Comparison of ENCODE assay signal across 10 cellular contexts in genomic region chr5:168529361-168530234, GRCh38. TPM values are rescaled to one million over a fixed set of nuclear protein-coding genes. Genes with fewer than 3 reads are reported as not detected.
A peak's percentile ranks its signal among the peaks of the same experiment; 100 is the strongest.
DNase-seq lines count a peak whose midpoint lies in the region; ATAC-seq and TF ChIP-seq lines count a peak whose summit lies in the region.
"Had no signal": no experiment of that assay in that cellular context is flagged by ENCODE, and none has a peak within 500 bp of the region (broad histone marks: within the 10 kb centered on the region; RNA-seq: fewer than 3 reads in every experiment).

No MANE protein-coding gene starts in this region.

- H3K9me2 ChIP-seq in PC-9 (ENCODE audit: insufficient read depth), result no peaks in the 10 kb centered on the region

- TF ChIP-seq CTCF in AG04449 (IDR thresholded peaks at IDR 0.05; ENCODE audit: insufficient read depth, low read length, missing control alignments) (no peak), HL-60 (IDR thresholded peaks at IDR 0.05; ENCODE audit: insufficient read depth, low read length) (no peak), choroid plexus epithelial cell (conservative IDR thresholded peaks at IDR 0.05; ENCODE audit: low read depth, low read length) (no peak), RWPE1 (conservative IDR thresholded peaks at IDR 0.05; ENCODE audit: low read depth) (no peak), PC-9 (conservative IDR thresholded peaks at IDR 0.05) (no peak)

- POLR2A ChIA-PET in AG04449 (lab: Yijun Ruan, JAX), result no interaction called here
- POLR2A ChIA-PET in naive thymus-derived CD4-positive, alpha-beta T cell (lab: Charles Lee), result no interaction called here
- POLR2A ChIA-PET in RWPE1 (lab: Yijun Ruan, JAX; ENCODE audit: low non-redundant PET), result interaction anchor here (0.5 kb wide), 1 partner anchor 1054 kb away, joined by 4 read pairs; the partner anchor contains the start of gene SPDL1
- POLR2A ChIA-PET in PC-9 (lab: Charles Lee; ENCODE audit: unreplicated experiment), result no interaction called here

- peaks cover 4 to 18% (median 14%) of the 10 kb centered on the region in 7 donors for H3K4me1 Mint-ChIP-seq in naive thymus-derived CD4-positive, alpha-beta T cell

- no peaks in the 10 kb centered on the region for H3F3A ChIP-seq in PC-9 (ENCODE audit: insufficient read depth, low read depth)

- H3K27ac ChIP-seq in HL-60 (replicated peaks), result no peak overlapping the region
- H3K27ac ChIP-seq in naive thymus-derived CD4-positive, alpha-beta T cell (ENCODE audit: low read depth, low read length), result no peak overlapping the region
- no peak overlapping the region for H3K27ac ChIP-seq in RWPE1
- H3K27ac ChIP-seq in PC-9, result no peak overlapping the region
- H3K27ac ChIP-seq: KMS-11 had no signal

- H3K4me3 ChIP-seq in AG04449 (ENCODE audit: low read depth, low read length) (peak overlapping the region; percentile 52), HL-60 (replicated peaks; ENCODE audit: insufficient read depth, low read length) (peak overlapping the region; percentile 38), choroid plexus epithelial cell (ENCODE audit: low read depth, low read length) (peak overlapping the region; percentile 42), PC-9 (no peak overlapping the region)
- H3K4me3 ChIP-seq in naive thymus-derived CD4-positive, alpha-beta T cell (ENCODE audit: low read length), result no peak overlapping the region
- H3K4me3 ChIP-seq: GM12878 had no signal

- peak overlapping the region; percentile 33 to 88 (median 69) for H3K4me3 Mint-ChIP-seq in naive thymus-derived CD4-positive, alpha-beta T cell

- H3K36me3 ChIP-seq in naive thymus-derived CD4-positive, alpha-beta T cell (ENCODE audit: control insufficient read depth in 2 of 3, insufficient read depth in 3 of 3, low read length in 3 of 3), result no peaks in the 10 kb centered on the region
- H3K36me3 ChIP-seq in PC-9 (ENCODE audit: low read depth), result no peaks in the 10 kb centered on the region

- DNase-seq in AG04449 (ENCODE audit: low read depth, low spot score) (no peak), HL-60 (ENCODE audit: low read depth in 1 of 2, low spot score in 1 of 2) (no peak), choroid plexus epithelial cell (ENCODE audit: low read depth) (no peak), RWPE1 (ENCODE audit: low spot score) (no peak), PC-9 (no peak)
- DNase-seq in naive thymus-derived CD4-positive, alpha-beta T cell, result no peak

- CTCF ChIA-PET in AG04449 (lab: Yijun Ruan, JAX) (no interaction called here), RWPE1 (lab: Yijun Ruan, JAX) (interaction anchor here (0.5 to 1.0 kb wide), 2 partner anchors 13 to 29 kb away, joined by 4 to 6 read pairs; no protein-coding TSS in a partner anchor), PC-9 (lab: Charles Lee) (no interaction called here)
- CTCF ChIA-PET in naive thymus-derived CD4-positive, alpha-beta T cell (lab: Charles Lee), result no interaction called here

- H3K9me3 ChIP-seq in naive thymus-derived CD4-positive, alpha-beta T cell (ENCODE audit: control insufficient read depth in 2 of 3, low read length in 3 of 3), result no peaks in the 10 kb centered on the region
- no peaks in the 10 kb centered on the region for H3K9me3 ChIP-seq in PC-9 (ENCODE audit: insufficient read depth, low read depth)

- no peak overlapping the region for H3K27ac Mint-ChIP-seq in naive thymus-derived CD4-positive, alpha-beta T cell

- no TSS peak for BruUV-seq in PC-9 (replicated peaks; lab: Mats Ljungman, UMichigan)

- H3K27me3 Mint-ChIP-seq in naive thymus-derived CD4-positive, alpha-beta T cell, result peaks cover 26 to 51% (median 43%) of the 10 kb centered on the region in 5 donors

- intact Hi-C loops in naive thymus-derived CD4-positive, alpha-beta T cell (cut with micrococcal nuclease), result loop anchor here in 1 of 2 donors (2.0 kb wide), 1 partner anchor 49 kb away; the partner anchor contains the start of gene PANK3
- intact Hi-C loops in PC-9 (cut with micrococcal nuclease; ENCODE audit: unreplicated experiment), result no loop called here

- H3K4me1 ChIP-seq in naive thymus-derived CD4-positive, alpha-beta T cell (ENCODE audit: control insufficient read depth in 2 of 2, insufficient read depth in 2 of 2, low read length in 2 of 2), result no peaks in the 10 kb centered on the region
- H3K4me1 ChIP-seq in PC-9 (replicated peaks; ENCODE audit: insufficient read depth), result no peaks in the 10 kb centered on the region

- H3K4me2 ChIP-seq in PC-9, result no peak overlapping the region
- H3K4me2 ChIP-seq: KMS-11 had no signal

- no peaks in the 10 kb centered on the region for H3K79me2 ChIP-seq in PC-9 (ENCODE audit: low read depth)

- ATAC-seq in naive thymus-derived CD4-positive, alpha-beta T cell, result no peak
- ATAC-seq in GM19328 (IDR thresholded peaks at IDR 0.05; ENCODE audit: unreplicated experiment), result no peak
- ATAC-seq in HG03095 (IDR thresholded peaks at IDR 0.05; ENCODE audit: unreplicated experiment), result no peak
- ATAC-seq: GM12878 had no signal

- peaks cover 0 to 13% (median 4%) of the 10 kb centered on the region in 11 donors for H3K9me3 Mint-ChIP-seq in naive thymus-derived CD4-positive, alpha-beta T cell

- peaks cover 0 to 3% (median 0%) of the 10 kb centered on the region in 5 donors for H3K36me3 Mint-ChIP-seq in naive thymus-derived CD4-positive, alpha-beta T cell

- H3K27me3 ChIP-seq in HL-60 (ENCODE audit: insufficient read depth, poor library complexity, severe bottlenecking), result peaks cover 16% of the 10 kb centered on the region
- H3K27me3 ChIP-seq in naive thymus-derived CD4-positive, alpha-beta T cell (ENCODE audit: control insufficient read depth in 2 of 2, insufficient read depth in 2 of 2, low read length in 2 of 2), result peaks cover 0 to 18% of the 10 kb centered on the region in 2 donors
- 0 out of 2 replicates have a peak, but pooled peaks cover 4% of the 10 kb centered on the region for H3K27me3 ChIP-seq in PC-9 (ENCODE audit: insufficient read depth, low read depth)

- no peaks in the 10 kb centered on the region for H4K20me1 ChIP-seq in PC-9 (ENCODE audit: insufficient read depth)

- H2AFZ ChIP-seq in PC-9, result no peak overlapping the region

RNA-seq across cellular contexts. Expression of gene FBLL1, which starts 0.5 kb away (rescaled TPM):
- under 1 TPM in 2 of 5 experiments, not detected in 3; 0.22 to 0.57 TPM for total RNA-seq in naive thymus-derived CD4-positive, alpha-beta T cell
- polyA plus RNA-seq in naive thymus-derived CD4-positive, alpha-beta T cell, result not detected
- not detected in 2 replicates for total RNA-seq in PC-9 (2021)

RNA-seq across cellular contexts. Expression of gene RARS1, which starts 43.3 kb away (rescaled TPM):
- total RNA-seq in naive thymus-derived CD4-positive, alpha-beta T cell, result 100 to 1,000 TPM in 2 of 5 experiments, 10 to 100 TPM in 3; 59.1 to 110 (median 81.3) TPM
- polyA plus RNA-seq in naive thymus-derived CD4-positive, alpha-beta T cell, result 10 to 100 TPM; 21.3 to 31.0 TPM
- 101 and 125 TPM in 2 replicates for total RNA-seq in PC-9 (2021)

RNA-seq across cellular contexts. Expression of gene PANK3, which starts 49.6 kb away (rescaled TPM):
- 10 to 100 TPM; 31.2 to 52.2 (median 41.5) TPM for total RNA-seq in naive thymus-derived CD4-positive, alpha-beta T cell
- polyA plus RNA-seq in naive thymus-derived CD4-positive, alpha-beta T cell, result 1 to 10 TPM; 1.5 to 7.5 TPM
- total RNA-seq in PC-9 (2021), result 44.6 and 60.8 TPM in 2 replicates

Comparison
In these comparisons a context has a peak if more than half of its experiments do, and no peak if none do; other contexts are left out.
1. H3K4me3 ChIP-seq: peak in AG04449 (single experiment), HL-60 (single experiment) and choroid plexus epithelial cell (single experiment); none in naive thymus-derived CD4-positive, alpha-beta T cell (single experiment) and PC-9 (single experiment).